In genomic region chr9:125255781-125256391, GRCh38 we compare ENCODE assay signal across 9 cellular contexts. TPM values are rescaled to one million over a fixed set of nuclear protein-coding genes. Genes with fewer than 3 reads are reported as not detected.
DNase-seq lines count a peak whose midpoint lies in the region; ATAC-seq and TF ChIP-seq lines count a peak whose summit lies in the region.
"Had no signal": no experiment of that assay in that cellular context is flagged by ENCODE, and none has a peak within 500 bp of the region (broad histone marks: within the 10 kb centered on the region; RNA-seq: fewer than 3 reads in every experiment).

No MANE protein-coding gene starts in this region.

- CTCF ChIA-PET in A673 (lab: Charles Lee) = interaction anchor here (0.5 to 1.2 kb wide), 7 partner anchors 13 to 394 kb away, joined by 3 to 14 read pairs (median 5); partner anchors contain the start of genes ARPC5L and RPL35

- TF ChIP-seq CTCF in A673 (conservative IDR thresholded peaks at IDR 0.05; ENCODE audit: low read depth, low read length) = peak; percentile 53
- peak; percentile 52 for TF ChIP-seq CTCF in GM10266 (IDR thresholded peaks at IDR 0.05; ENCODE audit: control insufficient read depth, insufficient read depth, low read depth, missing control alignments)

- H3K27ac ChIP-seq in A673 (ENCODE audit: low read depth, low read length, poor library complexity, severe bottlenecking) = no peak overlapping the region

- peak; percentile 33 for ATAC-seq in esophagus mucosa
- no peak for ATAC-seq in HG03025 (IDR thresholded peaks at IDR 0.05; ENCODE audit: low FRiP score, unreplicated experiment)
- no peak for ATAC-seq in GM19467 (IDR thresholded peaks at IDR 0.05; ENCODE audit: unreplicated experiment)
- no peak for ATAC-seq in GM21529 (IDR thresholded peaks at IDR 0.05; ENCODE audit: unreplicated experiment)
- ATAC-seq: left lobe of liver had no signal

- DNase-seq in A673 (ENCODE audit: low spot score) (peak; percentile 43), GM10266 (ENCODE audit: extremely low spot score) (no peak), OCI-M1 (lab: John Stamatoyannopoulos, UW) (peak; percentile 73), germinal center (ENCODE audit: low spot score) (no peak)

- no peaks in the 10 kb centered on the region for H3K9me3 ChIP-seq in A673 (ENCODE audit: low read depth, low read length, poor library complexity, severe bottlenecking)

- no peaks in the 10 kb centered on the region for H3K4me1 ChIP-seq in A673 (ENCODE audit: insufficient read depth, low read length, poor library complexity, severe bottlenecking)

- H3K36me3 ChIP-seq in A673 (ENCODE audit: insufficient read depth, low read length, poor library complexity, severe bottlenecking) = no peaks in the 10 kb centered on the region

- BruUV-seq in A673 (replicated peaks; lab: Mats Ljungman, UMichigan) = no TSS peak

- intact Hi-C loops in A673 (cut with micrococcal nuclease; ENCODE audit: unreplicated experiment) = loop anchor here (5.0 kb wide), 1 partner anchor 116 kb away; no protein-coding TSS in a partner anchor

- POLR2A ChIA-PET in A673 (lab: Charles Lee; ENCODE audit: low non-redundant PET) = interaction anchor here (0.6 kb wide), 1 partner anchor 217 kb away, joined by 5 read pairs; no protein-coding TSS in a partner anchor

- H3K27me3 ChIP-seq in A673 (replicated peaks; ENCODE audit: insufficient read depth, low read depth, low read length, poor library complexity) = no peaks in the 10 kb centered on the region

- no peak overlapping the region for H3K4me3 ChIP-seq in A673 (ENCODE audit: low read depth, low read length, poor library complexity, severe bottlenecking)

RNA-seq across cellular contexts. Expression of gene GAPVD1, which starts 5.7 kb away (rescaled TPM):
- total RNA-seq in A673 (2021) (55.3 and 58.2 TPM in 2 replicates), esophagus mucosa (34.6 TPM)

RNA-seq across cellular contexts. Expression of gene HSPA5, which starts 14.7 kb away (rescaled TPM):
- total RNA-seq in A673 (2021) = 260 and 290 TPM in 2 replicates
- 119 TPM for total RNA-seq in esophagus mucosa

RNA-seq across cellular contexts. Expression of gene RABEPK, which starts 55.5 kb away (rescaled TPM):
- total RNA-seq in A673 (2021) = 32.7 and 43.6 TPM in 2 replicates
- total RNA-seq in esophagus mucosa = 15.0 TPM

Comparison
In these comparisons a context has a peak if more than half of its experiments do, and no peak if none do; other contexts are left out.
1. DNase-seq: peak in A673 (single experiment) and OCI-M1 (single experiment); none in GM10266 (single experiment) and germinal center (single experiment).